Comparison of ENCODE assay signal across 1 cellular context in genomic region chr22:31944700-31945477, GRCh38.
TF ChIP-seq lines count a peak whose summit lies in the region.

No MANE protein-coding gene starts in this region.

TF ChIP-seq in GM12878, 131 proteins besides CTCF, POLR2A, EP300 and RAD21 (continued from another document):
- no peak for TF ChIP-seq ZNF592 (IDR thresholded peaks at IDR 0.05)
- TF ChIP-seq NFXL1 (IDR thresholded peaks at IDR 0.05; ENCODE audit: borderline replicate concordance), result no peak
- no peak for TF ChIP-seq USF1 (IDR thresholded peaks at IDR 0.05; ENCODE audit: borderline replicate concordance, extremely low read length, insufficient read depth, low read depth, low read length)
- no peak for TF ChIP-seq HDAC2 (IDR thresholded peaks at IDR 0.05)
- peak in 1 of 2 experiments; percentile 27; a peak in 1 of 4 replicates for TF ChIP-seq IKZF2 (IDR thresholded peaks at IDR 0.05)
- no peak for TF ChIP-seq MAX (IDR thresholded peaks at IDR 0.05; ENCODE audit: low read depth, low read length)
- no peak for TF ChIP-seq RELA (IDR thresholded peaks at IDR 0.05; ENCODE audit: borderline replicate concordance, partially characterized antibody)
- no peak for TF ChIP-seq E2F8 (IDR thresholded peaks at IDR 0.05; ENCODE audit: low read depth, partially characterized antibody)
- no peak for TF ChIP-seq CUX1 (IDR thresholded peaks at IDR 0.05; ENCODE audit: insufficient replicate concordance, low read depth, low read length)
- TF ChIP-seq BMI1 (IDR thresholded peaks at IDR 0.05; ENCODE audit: borderline replicate concordance), result no peak
- TF ChIP-seq RBBP5 (conservative IDR thresholded peaks at IDR 0.05), result no peak
- no peak for TF ChIP-seq ZNF24 (IDR thresholded peaks at IDR 0.05)
- no peak for TF ChIP-seq STAT3 (IDR thresholded peaks at IDR 0.05; ENCODE audit: low read depth, low read length)
- no peak for TF ChIP-seq SIX5 (IDR thresholded peaks at IDR 0.05; ENCODE audit: low read depth, low read length, severe bottlenecking)
- no peak for TF ChIP-seq MTA2 (IDR thresholded peaks at IDR 0.05; ENCODE audit: low read depth)
- TF ChIP-seq NFYA (IDR thresholded peaks at IDR 0.05; ENCODE audit: borderline replicate concordance, low read depth, low read length), result no peak
- peak; percentile 57 for TF ChIP-seq IKZF1 (conservative IDR thresholded peaks at IDR 0.05)
- TF ChIP-seq ZBTB4 (CRISPR knock-in tag; IDR thresholded peaks at IDR 0.05), result no peak
- no peak for TF ChIP-seq ZNF274 (IDR thresholded peaks at IDR 0.05; ENCODE audit: insufficient read depth, insufficient read length)
- TF ChIP-seq BCLAF1 (IDR thresholded peaks at IDR 0.05), result 0 out of 2 replicates have a peak, but pooled peaks have one; percentile 56
- 0 out of 2 replicates have a peak, but pooled peaks have one; percentile 17 for TF ChIP-seq NBN (IDR thresholded peaks at IDR 0.05)
- TF ChIP-seq TBL1XR1 (IDR thresholded peaks at IDR 0.05; ENCODE audit: low read depth, low read length), result no peak
- no peak for TF ChIP-seq E2F4 (IDR thresholded peaks at IDR 0.05; ENCODE audit: low read depth, low read length)
TF ChIP-seq in GM12878: peak in this region for 17.
